Comparison of ENCODE assay signal across 13 cellular contexts in genomic region chr17:31266042-31266441, GRCh38. TPM values are rescaled to one million over a fixed set of nuclear protein-coding genes. Genes with fewer than 3 reads are reported as not detected.
DNase-seq lines count a peak whose midpoint lies in the region; ATAC-seq and TF ChIP-seq lines count a peak whose summit lies in the region.
"Had no signal": no experiment of that assay in that cellular context is flagged by ENCODE, and none has a peak within 500 bp of the region (broad histone marks: within the 10 kb centered on the region; RNA-seq: fewer than 3 reads in every experiment).

No MANE protein-coding gene starts in this region.

- H3K27me3 ChIP-seq in DND-41 (ENCODE audit: insufficient read depth, low read length, poor library complexity), result no peaks in the 10 kb centered on the region
- H3K27me3 ChIP-seq in lung (ENCODE audit: control insufficient read depth, insufficient read depth), result no peaks in the 10 kb centered on the region
- H3K27me3 ChIP-seq in suprapubic skin, result no peaks in the 10 kb centered on the region
- H3K27me3 ChIP-seq: Peyer's patch had no signal

- H3K36me3 ChIP-seq in DND-41 (ENCODE audit: insufficient read depth, low read length) (peaks cover 72% of the 10 kb centered on the region), lung (ENCODE audit: control insufficient read depth in 2 of 2, insufficient read depth in 2 of 2, low read length in 2 of 2) (peaks cover 2 to 20% of the 10 kb centered on the region in 2 donors), suprapubic skin (peaks cover 43% of the 10 kb centered on the region)

- no peaks in the 10 kb centered on the region for H4K20me1 ChIP-seq in DND-41 (ENCODE audit: insufficient read depth, low read length)

- H3K4me2 ChIP-seq in DND-41 (ENCODE audit: insufficient read depth, low read length), result no peak overlapping the region

- WGBS in lung, 2 donors, result 66 to 83% methylated on average over 2 of the region's 2 CpGs
- 97% methylated on average over 2 of the region's 2 CpGs for WGBS in suprapubic skin

- TF ChIP-seq CTCF in DND-41 (IDR thresholded peaks at IDR 0.05; ENCODE audit: borderline replicate concordance, extremely low read depth, low read length, poor library complexity, severe bottlenecking) (peak; percentile 52), WTC11 (IDR thresholded peaks at IDR 0.05) (0 out of 2 replicates have a peak, but pooled peaks have one; percentile 23), lung (IDR thresholded peaks at IDR 0.05; ENCODE audit: control extremely low read depth, extremely low read depth) (peak; percentile 13), suprapubic skin (IDR thresholded peaks at IDR 0.05) (no peak)

- H3K4me3 ChIP-seq in DND-41 (ENCODE audit: low read depth in 1 of 2, low read length in 2 of 2), result no peak overlapping the region
- H3K4me3 ChIP-seq in lung, result no peak overlapping the region
- no peak overlapping the region for H3K4me3 ChIP-seq in suprapubic skin
- H3K4me3 ChIP-seq: Peyer's patch had no signal

- H3K27ac ChIP-seq in DND-41 (ENCODE audit: low read length) (no peak overlapping the region), lung (ENCODE audit: low read depth in 1 of 2, low read length in 1 of 2) (no peak overlapping the region), suprapubic skin (no peak overlapping the region)
- H3K27ac ChIP-seq: Peyer's patch had no signal

- H3K9me3 Mint-ChIP-seq in WTC11, result no peaks in the 10 kb centered on the region
- H3K9me3 Mint-ChIP-seq: activated B cell treated with CpG ODN at 0.5 μM for 24 hours; naive thymus-derived CD8-positive, alpha-beta T cell; stimulated activated effector memory CD8-positive, alpha-beta T cell treated with anti-CD3 and anti-CD28 coated beads, Interleukin-12 subunit alpha, Interleukin-12 subunit beta, amount 100 ng/mL, for 72 hours had no signal

- no peak for TF ChIP-seq POLR2A in suprapubic skin (IDR thresholded peaks at IDR 0.05)

- H3K27me3 Mint-ChIP-seq in WTC11 (ENCODE audit: low read depth), result no peaks in the 10 kb centered on the region
- H3K27me3 Mint-ChIP-seq: activated B cell treated with CpG ODN at 0.5 μM for 24 hours; naive thymus-derived CD8-positive, alpha-beta T cell had no signal

- H3K4me1 ChIP-seq in DND-41 (ENCODE audit: insufficient read depth, low read length) (no peaks in the 10 kb centered on the region), lung (ENCODE audit: control insufficient read depth in 2 of 2, insufficient read depth in 2 of 2, low read length in 2 of 2) (peaks cover 0 to 6% of the 10 kb centered on the region in 2 donors), suprapubic skin (peaks cover 11% of the 10 kb centered on the region)
- H3K4me1 ChIP-seq: Peyer's patch had no signal

- H2AFZ ChIP-seq in DND-41 (ENCODE audit: low read depth, low read length), result no peak overlapping the region

- ATAC-seq in DND-41 (ENCODE audit: insufficient read depth, low read depth), result no peak
- no peak for ATAC-seq in WTC11
- no peak for ATAC-seq in lung (ENCODE audit: insufficient read depth, low FRiP score)
- ATAC-seq: naive thymus-derived CD8-positive, alpha-beta T cell; stimulated activated effector memory CD8-positive, alpha-beta T cell treated with anti-CD3 and anti-CD28 coated beads, Interleukin-12 subunit alpha, Interleukin-12 subunit beta, amount 100 ng/mL, for 72 hours had no signal

- no peak overlapping the region for H3K9ac ChIP-seq in DND-41 (ENCODE audit: low read depth, low read length)

- peak overlapping the region; percentile 1; the same call in 1 of the 2 replicates for H3K27ac Mint-ChIP-seq in WTC11
- H3K27ac Mint-ChIP-seq: activated B cell treated with CpG ODN at 0.5 μM for 24 hours; stimulated activated effector memory CD8-positive, alpha-beta T cell treated with anti-CD3 and anti-CD28 coated beads, Interleukin-12 subunit alpha, Interleukin-12 subunit beta, amount 100 ng/mL, for 72 hours had no signal

- CTCF ChIA-PET in WTC11 (lab: Charles Lee), result interaction anchor here (0.6 to 1.9 kb wide), 7 partner anchors 14 to 66 kb away, joined by 3 to 7 read pairs (median 3); no protein-coding TSS in a partner anchor

- TF ChIP-seq EP300 in suprapubic skin (IDR thresholded peaks at IDR 0.05), result no peak

- no peak overlapping the region for H3K4me3 Mint-ChIP-seq in WTC11
- H3K4me3 Mint-ChIP-seq: activated B cell treated with CpG ODN at 0.5 μM for 24 hours; naive thymus-derived CD8-positive, alpha-beta T cell; stimulated activated effector memory CD8-positive, alpha-beta T cell treated with anti-CD3 and anti-CD28 coated beads, Interleukin-12 subunit alpha, Interleukin-12 subunit beta, amount 100 ng/mL, for 72 hours had no signal

- no peak for DNase-seq in DND-41
- peak; percentile 38 for DNase-seq in HCEC 1CT
- no peak for DNase-seq in WTC11 (ENCODE audit: low spot score)
- DNase-seq in lung (ENCODE audit: low spot score), result no peak
- no peak for DNase-seq in 8988T
- no peak for DNase-seq in activated gamma-delta T cell (lab: John Stamatoyannopoulos, UW)
- DNase-seq in suprapubic skin (ENCODE audit: low spot score in 2 of 2), result no peak
- DNase-seq: activated B cell treated with CpG ODN at 0.5 μM for 24 hours, hippocampal formation, NCI-H1930, Peyer's patch had no signal

- H3K9me3 ChIP-seq in DND-41 (ENCODE audit: insufficient read depth, low read length, severe bottlenecking) (no peaks in the 10 kb centered on the region), lung (ENCODE audit: control insufficient read depth in 2 of 2, insufficient read depth in 1 of 2, low read length in 1 of 2) (no peaks in the 10 kb centered on the region), suprapubic skin (no peaks in the 10 kb centered on the region)
- H3K9me3 ChIP-seq: Peyer's patch had no signal

- POLR2A ChIA-PET in WTC11 (lab: Charles Lee), result no interaction called here

- H3K79me2 ChIP-seq in DND-41 (ENCODE audit: insufficient read depth, low read length), result no peaks in the 10 kb centered on the region

- H3K4me1 Mint-ChIP-seq in WTC11, result peaks cover 11% of the 10 kb centered on the region
- H3K4me1 Mint-ChIP-seq: activated B cell treated with CpG ODN at 0.5 μM for 24 hours; stimulated activated effector memory CD8-positive, alpha-beta T cell treated with anti-CD3 and anti-CD28 coated beads, Interleukin-12 subunit alpha, Interleukin-12 subunit beta, amount 100 ng/mL, for 72 hours had no signal

- H3K36me3 Mint-ChIP-seq in WTC11, result peaks cover 9% of the 10 kb centered on the region

TF ChIP-seq in WTC11, 78 proteins besides CTCF, POLR2A, EP300 and RAD21 (continues in another document):
- TF ChIP-seq, protein P1, sequence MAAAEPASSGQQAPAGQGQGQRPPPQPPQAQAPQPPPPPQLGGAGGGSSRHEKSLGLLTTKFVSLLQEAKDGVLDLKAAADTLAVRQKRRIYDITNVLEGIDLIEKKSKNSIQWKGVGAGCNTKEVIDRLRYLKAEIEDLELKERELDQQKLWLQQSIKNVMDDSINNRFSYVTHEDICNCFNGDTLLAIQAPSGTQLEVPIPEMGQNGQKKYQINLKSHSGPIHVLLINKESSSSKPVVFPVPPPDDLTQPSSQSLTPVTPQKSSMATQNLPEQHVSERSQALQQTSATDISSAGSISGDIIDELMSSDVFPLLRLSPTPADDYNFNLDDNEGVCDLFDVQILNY (CRISPR knock-in tag; IDR thresholded peaks at IDR 0.05), result no peak
- no peak for TF ChIP-seq NFATC4 (CRISPR knock-in tag; IDR thresholded peaks at IDR 0.05)
- no peak for TF ChIP-seq JUN (CRISPR knock-in tag; IDR thresholded peaks at IDR 0.05)
- TF ChIP-seq ZNF232 (CRISPR knock-in tag; IDR thresholded peaks at IDR 0.05), result no peak
- no peak for TF ChIP-seq ZNF416 (CRISPR knock-in tag; IDR thresholded peaks at IDR 0.05)
- TF ChIP-seq NR2C2 (CRISPR knock-in tag; IDR thresholded peaks at IDR 0.05), result no peak
- TF ChIP-seq ATF1 (CRISPR knock-in tag; IDR thresholded peaks at IDR 0.05), result no peak
- no peak for TF ChIP-seq GABPB1 (CRISPR knock-in tag; IDR thresholded peaks at IDR 0.05)
- no peak for TF ChIP-seq JAZF1 (CRISPR knock-in tag; IDR thresholded peaks at IDR 0.05)
- no peak for TF ChIP-seq OVOL2 (CRISPR knock-in tag; IDR thresholded peaks at IDR 0.05; ENCODE audit: borderline replicate concordance)
- TF ChIP-seq TEAD1 (CRISPR knock-in tag; IDR thresholded peaks at IDR 0.05), result no peak

RNA-seq across cellular contexts. Expression of gene OMG, which starts 31.0 kb away (rescaled TPM):
- total RNA-seq in WTC11 (2021) (not detected in 3 replicates), lung (10 to 100 TPM; 16.5 to 26.2 TPM), suprapubic skin (not detected)
- polyA plus RNA-seq in lung, result 10 to 100 TPM; 35.8 to 41.6 TPM
- total RNA-seq: Peyer's patch had no signal
- polyA plus RNA-seq: naive thymus-derived CD8-positive, alpha-beta T cell had no signal

RNA-seq across cellular contexts. Expression of gene EVI2B, which starts 47.8 kb away (rescaled TPM):
- total RNA-seq in WTC11 (2021) (0.18 to 0.37 TPM (median 0.25 TPM) in 3 replicates), lung (10 to 100 TPM in 1 of 2 donors, 1 to 10 TPM in 1; 8.1 to 28.2 TPM), suprapubic skin (1 to 10 TPM; 2.2 to 5.6 (median 3.7) TPM)
- polyA plus RNA-seq in lung, result 10 to 100 TPM; 27.7 to 86.9 TPM

RNA-seq across cellular contexts. Expression of gene EVI2A, which starts 55.4 kb away (rescaled TPM):
- total RNA-seq in WTC11 (2021), result 0.09 to 0.16 TPM (median 0.15 TPM) in 3 replicates
- 10 to 100 TPM in 1 of 2 donors, 1 to 10 TPM in 1; 8.9 to 15.4 TPM for total RNA-seq in lung
- 10 to 100 TPM; 17.1 to 44.9 TPM for polyA plus RNA-seq in lung
- total RNA-seq in suprapubic skin, result 1 to 10 TPM; 1.2 to 3.3 (median 1.9) TPM

Comparison
In these comparisons a context has a peak if more than half of its experiments do, and no peak if none do; other contexts are left out.
1. CTCF ChIP-seq: peak in DND-41 (single experiment), WTC11 (single experiment) and lung (single experiment); none in suprapubic skin (0 of 2).
2. RNA of gene OMG, which starts 31.0 kb away (total RNA-seq): 16.5 to 26.2 TPM in lung; not detected in suprapubic skin and not detected in WTC11; every median in the first group is over 10 times any median in the second.